8 cellular contexts compared by ENCODE assay signal in the genomic region with DNA sequence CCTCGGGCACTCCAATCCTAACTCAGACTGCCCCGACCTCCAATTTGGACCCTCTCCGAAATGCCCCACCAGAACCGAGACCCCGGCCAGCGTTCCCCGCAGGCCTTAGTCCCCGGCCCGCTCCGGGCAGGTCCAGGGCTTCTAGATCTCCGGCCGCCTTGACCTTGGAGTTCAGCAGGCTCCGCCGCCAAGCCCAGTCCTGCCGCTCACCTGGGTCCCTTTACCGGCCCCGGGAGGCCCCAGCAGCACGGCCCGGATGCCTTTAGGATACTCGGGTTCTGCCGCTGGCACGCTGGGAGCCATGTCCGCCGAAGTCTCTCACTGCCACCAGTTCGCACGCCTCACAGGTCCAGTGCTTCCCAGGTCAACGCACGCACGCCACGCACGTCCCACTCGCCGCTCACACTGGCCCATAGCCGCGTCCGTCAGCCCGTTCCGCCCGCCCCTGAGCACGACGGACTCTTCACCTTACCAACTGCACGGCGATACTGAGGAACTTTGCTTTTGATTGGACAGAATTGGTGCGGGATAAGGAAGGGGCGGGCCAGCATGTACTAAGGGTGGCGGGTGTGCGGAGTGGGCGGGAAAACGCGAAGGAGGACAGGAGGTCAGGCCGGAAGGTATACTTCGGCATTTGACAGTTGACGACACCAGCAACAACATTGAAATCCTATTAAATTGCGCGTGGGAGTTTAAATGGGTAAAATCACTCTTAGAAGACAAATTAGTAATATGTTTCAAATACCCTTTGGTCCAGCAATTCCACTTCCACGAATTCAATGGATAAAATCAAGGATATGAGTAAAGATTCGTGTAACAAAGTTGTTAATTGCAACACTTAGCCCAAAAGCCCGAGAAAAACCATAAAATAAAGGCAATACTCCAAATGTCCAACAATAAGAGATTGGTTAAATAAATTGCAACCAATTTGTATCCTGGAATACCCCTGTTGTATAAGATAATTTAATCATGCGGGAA. TPM values are rescaled to one million over a fixed set of nuclear protein-coding genes. Genes with fewer than 3 reads are reported as not detected.
A peak's percentile ranks its signal among the peaks of the same experiment; 100 is the strongest.
DNase-seq lines count a peak whose midpoint lies in the region; ATAC-seq and TF ChIP-seq lines count a peak whose summit lies in the region.

A gene (minus strand): TSS at position 358 of the 978 bp plus-strand sequence. CDS start 55 bp downstream, at position 303.

- peak within 1 kb of the TSS; percentile 74 for H3K27ac ChIP-seq in PC-9

- no peaks in the 10 kb centered on the region for H3K27me3 ChIP-seq in PC-9 (ENCODE audit: insufficient read depth, low read depth)

- H3F3A ChIP-seq in PC-9 (ENCODE audit: insufficient read depth, low read depth) = peaks cover 6% of the 10 kb centered on the region; the same call in 1 of the 2 replicates

- CTCF ChIA-PET in PC-9 (lab: Charles Lee) = no interaction called here

- peak within 1 kb of the TSS; percentile 98 for H3K4me2 ChIP-seq in PC-9

- H2AFZ ChIP-seq in PC-9 = peak within 1 kb of the TSS; percentile 79

- H3K4me1 ChIP-seq in PC-9 (replicated peaks; ENCODE audit: insufficient read depth) = peaks cover 8% of the 10 kb centered on the region

- peak within 1 kb of the TSS; percentile 85 for H3K4me3 ChIP-seq in Jurkat, Clone E6-1 (ENCODE audit: low read length)
- H3K4me3 ChIP-seq in PC-9 = peak within 1 kb of the TSS; percentile 86
- H3K4me3 ChIP-seq in epithelial cell of proximal tubule (ENCODE audit: low read depth, low read length) = peak within 1 kb of the TSS; percentile 98

- H3K9me3 ChIP-seq in PC-9 (ENCODE audit: insufficient read depth, low read depth) = no peaks in the 10 kb centered on the region

- no TSS peak for BruUV-seq in PC-9 (replicated peaks; lab: Mats Ljungman, UMichigan)

- POLR2A ChIA-PET in PC-9 (lab: Charles Lee; ENCODE audit: unreplicated experiment) = no interaction called here

- peak; percentile 99 for DNase-seq in DMS153 (lab: John Stamatoyannopoulos, UW)
- DNase-seq in Jurkat, Clone E6-1 (ENCODE audit: low read depth, low spot score) = peak; percentile 98
- peak; percentile 94 to 96 for DNase-seq in PC-9
- peak; percentile 85 for DNase-seq in activated T-cell treated with anti-CD3 and anti-CD28 coated beads, Interleukin-2, amount 50 U/mL, for 1 hour
- peak; percentile 63 for DNase-seq in epithelial cell of proximal tubule (ENCODE audit: low read depth)
- DNase-seq in mucosa of gallbladder (ENCODE audit: low spot score) = peak; percentile 97
- peak; percentile 67 to 82 for DNase-seq in stimulated activated CD8-positive, alpha-beta memory T cell treated with anti-CD3 and anti-CD28 coated beads, Interleukin-4, amount 100 ng/mL, for 4 hours (ENCODE audit: low read depth in 2 of 2, low spot score in 1 of 2)

- TF ChIP-seq CTCF in PC-9 (conservative IDR thresholded peaks at IDR 0.05) = no peak
- no peak for TF ChIP-seq CTCF in epithelial cell of proximal tubule (conservative IDR thresholded peaks at IDR 0.05; ENCODE audit: low read depth, low read length)

- peaks cover 25% of the 10 kb centered on the region; the same call in 1 of the 2 replicates for H4K20me1 ChIP-seq in PC-9 (ENCODE audit: insufficient read depth)

- peaks cover 13% of the 10 kb centered on the region for H3K36me3 ChIP-seq in PC-9 (ENCODE audit: low read depth)

- H3K9me2 ChIP-seq in PC-9 (ENCODE audit: insufficient read depth) = no peaks in the 10 kb centered on the region

- peak; percentile 97 for ATAC-seq in GM21619 (IDR thresholded peaks at IDR 0.05; ENCODE audit: unreplicated experiment)

- intact Hi-C loops in PC-9 (cut with micrococcal nuclease; ENCODE audit: unreplicated experiment) = no loop called here

- peaks cover 48% of the 10 kb centered on the region for H3K79me2 ChIP-seq in PC-9 (ENCODE audit: low read depth)

RNA-seq across cellular contexts. Expression of the gene that starts here (rescaled TPM):
- polyA plus RNA-seq in Jurkat, Clone E6-1 (2012; ENCODE audit: insufficient read depth, insufficient read length) = 345 TPM
- total RNA-seq in PC-9 (2021) (191 and 232 TPM in 2 replicates), epithelial cell of proximal tubule (237 and 276 TPM in 2 replicates), mucosa of gallbladder (130 TPM)

Comparison
In these comparisons a context has a peak if more than half of its experiments do, and no peak if none do; other contexts are left out.
1. Peak in every context shown above with its lines: DNase-seq, ATAC-seq, H3K4me3 ChIP-seq and H3K27ac ChIP-seq.